13 cellular contexts compared by ENCODE assay signal in genomic region chr5:141363952-141364660, GRCh38. TPM values are rescaled to one million over a fixed set of nuclear protein-coding genes. Genes with fewer than 3 reads are reported as not detected.
A peak's percentile ranks its signal among the peaks of the same experiment; 100 is the strongest.
DNase-seq lines count a peak whose midpoint lies in the region; ATAC-seq and TF ChIP-seq lines count a peak whose summit lies in the region.
"Had no signal": no experiment of that assay in that cellular context is flagged by ENCODE, and none has a peak within 500 bp of the region (broad histone marks: within the 10 kb centered on the region; RNA-seq: fewer than 3 reads in every experiment).

TSS of gene PCDHGA5 (plus strand) at chr5:141364162. CDS start at chr5:141364331, 169 bp downstream.

- peaks cover 0 to 18% (median 0%) of the 10 kb centered on the region in 12 donors for H3K4me1 ChIP-seq in heart left ventricle
- peaks cover 0 to 3% (median 0%) of the 10 kb centered on the region in 5 donors for H3K4me1 ChIP-seq in subcutaneous abdominal adipose tissue (ENCODE audit: control insufficient read depth in 5 of 5, insufficient read depth in 5 of 5, low read length in 5 of 5)
- H3K4me1 ChIP-seq in effector memory CD4-positive, alpha-beta T cell (ENCODE audit: control insufficient read depth, insufficient read depth, low read length, poor library complexity, severe bottlenecking) = no peaks in the 10 kb centered on the region

- H3K36me3 ChIP-seq in heart left ventricle (peaks cover 0 to 11% (median 0%) of the 10 kb centered on the region in 9 donors), subcutaneous abdominal adipose tissue (ENCODE audit: control insufficient read depth in 5 of 5, insufficient read depth in 5 of 5, low read length in 5 of 5) (no peaks in the 10 kb centered on the region)
- no peaks in the 10 kb centered on the region for H3K36me3 ChIP-seq in effector memory CD4-positive, alpha-beta T cell (ENCODE audit: control insufficient read depth, insufficient read depth, low read length)

- WGBS in heart left ventricle, 4 donors = 23 to 32% (median 27%) methylated on average over 29 to 34 of the region's 34 CpGs

- intact Hi-C loops in heart left ventricle (cut with DNase I) = loop anchor here in 3 of 10 donors (5.0 to 10.0 kb wide), 2 partner anchors 48 to 51 kb away; partner anchors contain the start of genes PCDHGA10 (in 3 of the 3) and PCDHGB7 (in 2 of the 3)

- POLR2A ChIA-PET in WTC11 (lab: Charles Lee) = no interaction called here

- no peak for TF ChIP-seq CTCF in WTC11 (IDR thresholded peaks at IDR 0.05)
- peak in 6 of 12 donors; percentile 5 to 22 (median 17) for TF ChIP-seq CTCF in heart left ventricle (IDR thresholded peaks at IDR 0.05)

- CTCF ChIA-PET in activated CD8-positive, alpha-beta memory T cell treated with anti-CD3 and anti-CD28 coated beads, Interleukin-2, amount 10 ng/mL, durations not matched to agents 7 days and 5 days (lab: Charles Lee) = interaction anchor here (0.8 to 1.6 kb wide), 4 partner anchors 14 to 57 kb away, joined by 3 to 4 read pairs (median 3); partner anchors contain the start of genes PCDHGA10, PCDHGA11, PCDHGB1 and PCDHGB6
- CTCF ChIA-PET in WTC11 (lab: Charles Lee) = interaction anchor here (0.5 to 2.1 kb wide), 17 partner anchors 10 to 203 kb away, joined by 3 to 11 read pairs (median 4); partner anchors contain the start of genes PCDHB10, PCDHB11, PCDHB14 and PCDHB15

- peak within 1 kb of the TSS; percentile 10 for H3K27ac Mint-ChIP-seq in activated CD8-positive, alpha-beta memory T cell treated with anti-CD3 and anti-CD28 coated beads, Interleukin-2, amount 10 ng/mL, durations not matched to agents 7 days and 5 days
- no peak within 1 kb of the TSS for H3K27ac Mint-ChIP-seq in WTC11

- no peak for TF ChIP-seq POLR2A in heart left ventricle (IDR thresholded peaks at IDR 0.05)

- H3K4me1 Mint-ChIP-seq in activated CD8-positive, alpha-beta memory T cell treated with anti-CD3 and anti-CD28 coated beads, Interleukin-2, amount 10 ng/mL, durations not matched to agents 7 days and 5 days = peaks cover 2% of the 10 kb centered on the region
- H3K4me1 Mint-ChIP-seq in WTC11 = peaks cover 27% of the 10 kb centered on the region

- ATAC-seq in activated CD8-positive, alpha-beta memory T cell treated with anti-CD3 and anti-CD28 coated beads, Interleukin-2, amount 10 ng/mL, durations not matched to agents 7 days and 5 days = no peak
- ATAC-seq in WTC11 = no peak
- peak; percentile 21 to 66 (median 52) for ATAC-seq in heart left ventricle
- ATAC-seq in HG03280 (IDR thresholded peaks at IDR 0.05; ENCODE audit: unreplicated experiment) = no peak
- ATAC-seq: left lobe of liver had no signal

- H3K27me3 ChIP-seq in heart left ventricle (peaks cover 0 to 46% (median 0%) of the 10 kb centered on the region in 9 donors), subcutaneous abdominal adipose tissue (ENCODE audit: control insufficient read depth in 5 of 5, insufficient read depth in 4 of 5, low read length in 5 of 5) (peaks cover 0 to 16% (median 11%) of the 10 kb centered on the region in 5 donors)
- H3K27me3 ChIP-seq in effector memory CD4-positive, alpha-beta T cell (replicated peaks; ENCODE audit: control insufficient read depth, insufficient read depth, low read length, poor library complexity, severe bottlenecking) = peaks cover 19% of the 10 kb centered on the region

- H3K9me3 ChIP-seq in heart left ventricle (peaks cover 0 to 98% (median 77%) of the 10 kb centered on the region in 12 donors), subcutaneous abdominal adipose tissue (ENCODE audit: control insufficient read depth in 5 of 5, low read length in 5 of 5) (peaks cover 46 to 76% (median 68%) of the 10 kb centered on the region in 5 donors)
- no peaks in the 10 kb centered on the region for H3K9me3 ChIP-seq in effector memory CD4-positive, alpha-beta T cell (ENCODE audit: control insufficient read depth, low read length)

- no peak within 1 kb of the TSS for H3K9ac ChIP-seq in subcutaneous abdominal adipose tissue (ENCODE audit: low read length in 5 of 5)

- no peak within 1 kb of the TSS for H3K4me3 Mint-ChIP-seq in activated CD8-positive, alpha-beta memory T cell treated with anti-CD3 and anti-CD28 coated beads, Interleukin-2, amount 10 ng/mL, durations not matched to agents 7 days and 5 days
- H3K4me3 Mint-ChIP-seq in WTC11 = peak within 1 kb of the TSS; percentile 2; the same call in 1 of the 2 replicates

- H3K27ac ChIP-seq in heart left ventricle = peak within 1 kb of the TSS in 1 of 12 donors; percentile 14
- H3K27ac ChIP-seq in subcutaneous abdominal adipose tissue (ENCODE audit: low read depth, low read length) = no peak within 1 kb of the TSS
- H3K27ac ChIP-seq in effector memory CD4-positive, alpha-beta T cell (ENCODE audit: insufficient read depth, low read length, poor library complexity, severe bottlenecking) = no peak within 1 kb of the TSS

- peaks cover 15% of the 10 kb centered on the region for H3K36me3 Mint-ChIP-seq in activated CD8-positive, alpha-beta memory T cell treated with anti-CD3 and anti-CD28 coated beads, Interleukin-2, amount 10 ng/mL, durations not matched to agents 7 days and 5 days
- peaks cover 65% of the 10 kb centered on the region for H3K36me3 Mint-ChIP-seq in WTC11

- DNase-seq in activated CD8-positive, alpha-beta memory T cell treated with anti-CD3 and anti-CD28 coated beads, Interleukin-2, amount 10 ng/mL, durations not matched to agents 7 days and 5 days = no peak
- no peak for DNase-seq in activated CD8-positive, alpha-beta memory T cell treated with anti-CD3 and anti-CD28 coated beads, Interleukin-2, amount 50 U/mL, for 4 hours
- DNase-seq in WTC11 (ENCODE audit: low spot score) = no peak
- peak in 1 of 5 donors; percentile 24 for DNase-seq in heart left ventricle
- no peak for DNase-seq in NCI-H345 (lab: John Stamatoyannopoulos, UW)
- no peak for DNase-seq in effector memory CD4-positive, alpha-beta T cell
- DNase-seq: activated CD8-positive, alpha-beta memory T cell treated with anti-CD3 and anti-CD28 coated beads, Interleukin-2, amount 50 U/mL, for 48 hours; foreskin melanocyte; NCI-H2227 treated with DMSO at 0.1 percent for 48 hours; stimulated activated CD4-positive, alpha-beta T cell treated with anti-CD3 and anti-CD28 coated beads, Interleukin-4, amount 100 ng/mL, for 4 hours had no signal

- H3K9me3 Mint-ChIP-seq in activated CD8-positive, alpha-beta memory T cell treated with anti-CD3 and anti-CD28 coated beads, Interleukin-2, amount 10 ng/mL, durations not matched to agents 7 days and 5 days (ENCODE audit: low read depth) = peaks cover 15% of the 10 kb centered on the region
- peaks cover 60% of the 10 kb centered on the region for H3K9me3 Mint-ChIP-seq in WTC11

- H3K4me3 ChIP-seq in heart left ventricle (peak within 1 kb of the TSS in 9 of 12 donors; percentile 2 to 34 (median 19)), subcutaneous abdominal adipose tissue (ENCODE audit: low read depth in 1 of 5, low read length in 5 of 5) (peak within 1 kb of the TSS; percentile 46 to 61 (median 50))
- no peak within 1 kb of the TSS for H3K4me3 ChIP-seq in effector memory CD4-positive, alpha-beta T cell (ENCODE audit: insufficient read depth, low read depth, low read length, poor library complexity, severe bottlenecking)

- H3K27me3 Mint-ChIP-seq in activated CD8-positive, alpha-beta memory T cell treated with anti-CD3 and anti-CD28 coated beads, Interleukin-2, amount 10 ng/mL, durations not matched to agents 7 days and 5 days = peaks cover 74% of the 10 kb centered on the region
- peaks cover 21% of the 10 kb centered on the region for H3K27me3 Mint-ChIP-seq in WTC11 (ENCODE audit: low read depth)

TF ChIP-seq in WTC11, 78 proteins besides CTCF, POLR2A, EP300 and RAD21:
- no peak for TF ChIP-seq ZMAT4 (CRISPR knock-in tag; IDR thresholded peaks at IDR 0.05)
- TF ChIP-seq EMX1 (CRISPR knock-in tag; IDR thresholded peaks at IDR 0.05) = no peak
- TF ChIP-seq ZBTB21 (CRISPR knock-in tag; IDR thresholded peaks at IDR 0.05; ENCODE audit: borderline replicate concordance) = no peak
- no peak for TF ChIP-seq TCF7 (CRISPR knock-in tag; IDR thresholded peaks at IDR 0.05; ENCODE audit: low read depth)
- no peak for TF ChIP-seq ATF3 (CRISPR knock-in tag; conservative IDR thresholded peaks at IDR 0.05)

RNA-seq across cellular contexts. Expression of gene PCDHGA5, which starts in this region (rescaled TPM):
- under 1 TPM; 0.09 to 0.12 TPM for total RNA-seq in activated CD8-positive, alpha-beta memory T cell treated with anti-CD3 and anti-CD28 coated beads, Interleukin-2, amount 10 ng/mL, durations not matched to agents 7 days and 5 days
- total RNA-seq in WTC11 (2021) = 2.0 to 2.5 TPM (median 2.4 TPM) in 3 replicates
- total RNA-seq in heart left ventricle = 1 to 10 TPM; 2.9 to 9.6 (median 7.2) TPM
- 1 to 10 TPM; 1.5 to 4.4 TPM for polyA plus RNA-seq in heart left ventricle

Comparison
In these comparisons a context has a peak if more than half of its experiments do, and no peak if none do; other contexts are left out.
1. ATAC-seq: peak in heart left ventricle (4 of 4); none in activated CD8-positive, alpha-beta memory T cell treated with anti-CD3 and anti-CD28 coated beads, Interleukin-2, amount 10 ng/mL, durations not matched to agents 7 days and 5 days (single experiment), WTC11 (single experiment) and HG03280 (single experiment).